In the genomic region with DNA sequence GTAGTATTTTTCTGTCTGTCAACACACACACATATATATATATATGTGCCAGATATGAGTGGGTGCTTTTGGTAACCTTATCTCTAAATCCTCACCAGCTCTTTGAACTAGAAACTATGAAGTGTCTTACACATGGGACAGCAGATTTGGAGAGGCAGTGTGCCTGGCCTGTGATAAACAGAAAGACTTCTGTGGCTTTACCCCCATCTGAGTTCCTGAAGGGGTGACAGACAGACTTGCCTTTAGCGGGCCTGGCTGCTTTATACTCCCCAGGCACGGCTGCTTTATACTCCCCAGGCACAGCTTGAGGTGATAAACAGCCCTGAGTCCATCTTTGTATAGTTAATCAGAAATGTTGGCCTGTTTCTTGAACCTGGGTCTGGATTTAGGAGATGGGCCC, we compare ENCODE assay signal across 12 cellular contexts. TPM values are rescaled to one million over a fixed set of nuclear protein-coding genes. Genes with fewer than 3 reads are reported as not detected.
DNase-seq lines count a peak whose midpoint lies in the region; ATAC-seq, FAIRE-seq and TF ChIP-seq lines count a peak whose summit lies in the region.
"Had no signal": no experiment of that assay in that cellular context is flagged by ENCODE, and none has a peak within 500 bp of the region (broad histone marks: within the 10 kb centered on the region; RNA-seq: fewer than 3 reads in every experiment).

No MANE protein-coding gene starts in this region.

- peaks cover 50 to 68% (median 63%) of the 10 kb centered on the region in 10 experiments for H3K4me1 ChIP-seq in BLaER1 treated with 17β-estradiol and CSF1 and Interleukin-3, amounts not matched to agents 10 nM and 100 nM
- H3K4me1 ChIP-seq in prostate gland (replicated peaks): peaks cover 15% of the 10 kb centered on the region
- H3K4me1 ChIP-seq in small intestine (ENCODE audit: control insufficient read depth in 2 of 2, insufficient read depth in 1 of 2, low read depth in 1 of 2, low read length in 1 of 2): peaks cover 3 to 16% of the 10 kb centered on the region in 2 donors

- H3K9me3 ChIP-seq in BLaER1 treated with 17β-estradiol and CSF1 and Interleukin-3, amounts not matched to agents 10 nM and 100 nM (replicated peaks in 1 of 11): peaks cover 0 to 18% (median 11%) of the 10 kb centered on the region in 11 experiments; a peak in 12 of 22 replicates
- H3K9me3 ChIP-seq in prostate gland (no peaks in the 10 kb centered on the region), small intestine (ENCODE audit: control insufficient read depth, low read depth) (no peaks in the 10 kb centered on the region)

- intact Hi-C loops in prostate gland (cut with DNase I): no loop called here

- peak overlapping the region in 9 of 11 experiments; percentile 5 to 98 (median 69); a peak in 8 of 22 replicates for H3K4me2 ChIP-seq in BLaER1 treated with 17β-estradiol and CSF1 and Interleukin-3, amounts not matched to agents 10 nM and 100 nM

- no peak for TF ChIP-seq CTCF in prostate gland (IDR thresholded peaks at IDR 0.05)

- 61% methylated on average over 2 of the region's 2 CpGs for WGBS in prostate gland
- WGBS in small intestine, 3 donors: 72 to 96% (median 84%) methylated on average over 2 of the region's 2 CpGs

- ATAC-seq in HG03457 (IDR thresholded peaks at IDR 0.05; ENCODE audit: unreplicated experiment): no peak
- ATAC-seq: SK-N-SH treated with all-trans-retinoic acid at 6 μM for 48 hours had no signal

- H3K4me3 ChIP-seq in BLaER1 treated with 17β-estradiol and CSF1 and Interleukin-3, amounts not matched to agents 10 nM and 100 nM: no peak overlapping the region
- H3K4me3 ChIP-seq in prostate gland (no peak overlapping the region), small intestine (ENCODE audit: low read depth in 1 of 2, low read length in 2 of 2) (no peak overlapping the region)

- no peaks in the 10 kb centered on the region for H3K27me3 ChIP-seq in BLaER1 treated with 17β-estradiol and CSF1 and Interleukin-3, amounts not matched to agents 10 nM and 100 nM
- no peaks in the 10 kb centered on the region for H3K27me3 ChIP-seq in prostate gland (replicated peaks; ENCODE audit: insufficient read depth)
- no peaks in the 10 kb centered on the region for H3K27me3 ChIP-seq in small intestine (ENCODE audit: control insufficient read depth in 2 of 2, insufficient read depth in 2 of 2, low read length in 2 of 2)

- H4K20me1 ChIP-seq in BLaER1 treated with 17β-estradiol and CSF1 and Interleukin-3, amounts not matched to agents 10 nM and 100 nM: peaks cover 23 to 98% (median 74%) of the 10 kb centered on the region in 11 experiments; a peak in 18 of 22 replicates

- FAIRE-seq in small intestine (lab: Jason Lieb, UNC): no peak
- FAIRE-seq: D721Med had no signal

- H3K9ac ChIP-seq in BLaER1 treated with 17β-estradiol and CSF1 and Interleukin-3, amounts not matched to agents 10 nM and 100 nM: peak overlapping the region in 1 of 11 experiments; percentile 4; a peak in 1 of 22 replicates

- peaks cover 13 to 62% (median 50%) of the 10 kb centered on the region in 11 experiments for H3K36me3 ChIP-seq in BLaER1 treated with 17β-estradiol and CSF1 and Interleukin-3, amounts not matched to agents 10 nM and 100 nM
- no peaks in the 10 kb centered on the region for H3K36me3 ChIP-seq in prostate gland
- H3K36me3 ChIP-seq in small intestine (ENCODE audit: control insufficient read depth in 2 of 2, insufficient read depth in 2 of 2, low read length in 2 of 2): no peaks in the 10 kb centered on the region

- DNase-seq in HUDEP-2 (lab: John Stamatoyannopoulos, UW; ENCODE audit: unreplicated experiment in 76 of 76) (peak in 74 of 76 experiments; percentile 22 to 91 (median 71)), caudate nucleus (lab: John Stamatoyannopoulos, UW) (no peak), prostate gland (ENCODE audit: low spot score) (no peak), T1000 (lab: John Stamatoyannopoulos, UW) (no peak), small intestine (no peak)
- DNase-seq: cerebellar nuclear complex, glutamatergic neuron, NCI-H510A treated with DMSO at 0.1 percent for 48 hours had no signal

- no peak for TF ChIP-seq POLR2A in prostate gland (IDR thresholded peaks at IDR 0.05)

- peak overlapping the region in 1 of 11 experiments; percentile 55; a peak in 2 of 22 replicates for H3K27ac ChIP-seq in BLaER1 treated with 17β-estradiol and CSF1 and Interleukin-3, amounts not matched to agents 10 nM and 100 nM
- H3K27ac ChIP-seq in caudate nucleus (ENCODE audit: low read depth, low read length) (peak overlapping the region; percentile 95), prostate gland (peak overlapping the region; percentile 98 to 99), small intestine (ENCODE audit: low read depth in 1 of 2, low read length in 1 of 2) (peak overlapping the region in 1 of 2 donors; percentile 71)

RNA-seq across cellular contexts. Expression of a gene that starts 5.6 kb away (rescaled TPM):
- total RNA-seq in prostate gland: 10 to 100 TPM; 45.4 to 56.4 TPM
- 10 to 100 TPM in 2 of 3 donors, 1 to 10 TPM in 1; 9.5 to 15.3 (median 11.2) TPM for polyA plus RNA-seq in small intestine

RNA-seq across cellular contexts. Expression of a gene that starts 60.0 kb away (rescaled TPM):
- 10 to 100 TPM; 68.7 to 74.3 TPM for total RNA-seq in prostate gland
- 10 to 100 TPM; 43.8 to 56.4 (median 45.5) TPM for polyA plus RNA-seq in small intestine

Comparison
In these comparisons a context has a peak if more than half of its experiments do, and no peak if none do; other contexts are left out.
1. DNase-seq: peak in HUDEP-2 (74 of 76); none in caudate nucleus (0 of 61), prostate gland (single experiment), T1000 (single experiment) and small intestine (single experiment).